ENCODE assay signal across 8 cellular contexts in the genomic region with DNA sequence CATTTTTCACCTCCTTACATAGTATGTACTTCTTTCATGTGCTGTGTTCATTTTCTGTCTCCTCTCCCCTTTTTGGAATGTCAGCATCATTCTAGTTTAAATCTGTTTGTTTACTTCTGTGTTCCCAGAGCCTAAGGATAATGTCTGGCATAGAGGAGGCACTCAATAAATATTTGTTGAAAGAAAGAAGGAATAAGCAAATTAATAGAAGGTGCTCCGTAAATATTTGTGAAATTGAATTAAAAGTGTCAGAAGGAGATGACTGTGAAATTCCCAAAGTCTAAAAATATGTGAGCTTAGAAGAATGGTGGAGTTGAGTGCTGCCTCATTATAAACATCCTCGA. TPM values are rescaled to one million over a fixed set of nuclear protein-coding genes. Genes with fewer than 3 reads are reported as not detected.
DNase-seq lines count a peak whose midpoint lies in the region; ATAC-seq, FAIRE-seq and TF ChIP-seq lines count a peak whose summit lies in the region.

No MANE protein-coding gene starts in this region.

- CTCF ChIA-PET in K562 (lab: Yijun Ruan, JAX; ENCODE audit: low intra/inter-chr PET ratio) = no interaction called here

- no peak for FAIRE-seq in K562 (lab: Jason Lieb, UNC)

- H3K79me2 ChIP-seq in K562 (ENCODE audit: control insufficient read depth, insufficient read depth, low read length) = peaks cover 28% of the 10 kb centered on the region

- no peaks in the 10 kb centered on the region for H3K9me1 ChIP-seq in K562 (ENCODE audit: control insufficient read depth, insufficient read depth, low read length)

- no peak for TF ChIP-seq EP300 in K562 (IDR thresholded peaks at IDR 0.05; ENCODE audit: low read length)

- no peaks in the 10 kb centered on the region for H4K20me1 ChIP-seq in K562 (replicated peaks; ENCODE audit: control insufficient read depth, insufficient read depth, low read length)

- TF ChIP-seq POLR2A in K562 (conservative IDR thresholded peaks at IDR 0.05) (no peak), vagina (IDR thresholded peaks at IDR 0.05) (no peak)

- DNase-seq in heart right ventricle (no peak), left cardiac atrium (no peak), K562 (ENCODE audit: extremely low read depth in 1 of 4, low spot score in 3 of 4) (no peak), vagina (ENCODE audit: extremely low spot score in 2 of 2) (no peak), NCI-H2227 treated with DMSO at 0.1 percent for 48 hours (lab: John Stamatoyannopoulos, UW) (no peak)
- no peak for DNase-seq in activated CD4-positive, CD25-positive, alpha-beta regulatory T cell treated with anti-CD3 and anti-CD28 coated beads, Interleukin-2, amount 50 U/mL, for 72 hours

- H3K4me3 ChIP-seq in heart right ventricle (peak overlapping the region in 9 of 10 donors; percentile 14 to 90 (median 50)), K562 (peak overlapping the region; percentile 20; the same call in 1 of the 2 replicates), muscle layer of duodenum (ENCODE audit: low read depth in 1 of 2, low read length in 2 of 2) (peak overlapping the region; percentile 54 to 75), vagina (peak overlapping the region; percentile 33 to 100)

- 24 to 25% methylated on average over 2 of the region's 2 CpGs for WGBS in heart right ventricle, 2 donors
- 49% methylated on average over 2 of the region's 2 CpGs for WGBS in K562 (ENCODE audit: insufficient coverage, low coverage, missing lambda C conversion rate)

- H3K9ac ChIP-seq in K562 (ENCODE audit: insufficient read depth in 1 of 2, low read depth in 2 of 2, low read length in 2 of 2) = peak overlapping the region; percentile 88 to 94; a peak in 2 of 4 replicates

- ATAC-seq in heart right ventricle (no peak), left cardiac atrium (no peak), K562 (no peak), GM21367 (IDR thresholded peaks at IDR 0.05; ENCODE audit: unreplicated experiment) (no peak)

- peak overlapping the region; percentile 98 for H2AFZ ChIP-seq in K562 (ENCODE audit: low read depth, low read length)

- H3K36me3 ChIP-seq in heart right ventricle = peaks cover 0 to 2% (median 0%) of the 10 kb centered on the region in 9 donors
- peaks cover 5% of the 10 kb centered on the region; the same call in 2 of the 3 replicates for H3K36me3 ChIP-seq in K562 (ENCODE audit: control insufficient read depth, insufficient read depth, low read length)
- H3K36me3 ChIP-seq in muscle layer of duodenum (ENCODE audit: control insufficient read depth in 1 of 2, insufficient read depth in 2 of 2, low read length in 2 of 2) = peaks cover 2 to 5% of the 10 kb centered on the region in 2 donors
- no peaks in the 10 kb centered on the region for H3K36me3 ChIP-seq in vagina

- no TSS peak for BruUV-seq in K562 (replicated peaks; lab: Mats Ljungman, UMichigan)

- H3K27ac ChIP-seq in heart right ventricle (peak overlapping the region in 9 of 10 donors; percentile 99 to 100 (median 100)), K562 (ENCODE audit: extremely low read depth, low read depth, low read length) (no peak overlapping the region), muscle layer of duodenum (ENCODE audit: low read length) (peak overlapping the region; percentile 98), vagina (peak overlapping the region; percentile 100)

- intact Hi-C loops in heart right ventricle (cut with DNase I) = no loop called here
- intact Hi-C loops in left cardiac atrium (cut with DNase I) = no loop called here
- intact Hi-C loops in K562 (cut with micrococcal nuclease) = loop anchor here (10.0 kb wide), 1 partner anchor 359 kb away; the partner anchor contains the start of genes BORCS5 and MANSC1
- intact Hi-C loops in vagina (cut with DNase I) = no loop called here

- peaks cover 12 to 37% (median 30%) of the 10 kb centered on the region in 9 donors for H3K4me1 ChIP-seq in heart right ventricle
- peaks cover 13 to 17% of the 10 kb centered on the region in 2 experiments for H3K4me1 ChIP-seq in K562 (replicated peaks in 1 of 2; ENCODE audit: control insufficient read depth in 2 of 2, insufficient read depth in 2 of 2, low read length in 2 of 2)
- H3K4me1 ChIP-seq in muscle layer of duodenum (ENCODE audit: control insufficient read depth in 1 of 2, insufficient read depth in 2 of 2, low read length in 2 of 2) = peaks cover 19 to 25% of the 10 kb centered on the region in 2 donors
- H3K4me1 ChIP-seq in vagina = peaks cover 32% of the 10 kb centered on the region

- no peak for TF ChIP-seq RAD21 in K562 (CRISPR knock-in tag; conservative IDR thresholded peaks at IDR 0.05 in 1 of 2, IDR thresholded peaks at IDR 0.05 in 1 of 2)

- in situ Hi-C loops in K562 (cut with MboI) = loop anchor here (25.0 kb wide), 1 partner anchor 1152 kb away; no protein-coding TSS in a partner anchor

- TF ChIP-seq CTCF in heart right ventricle (IDR thresholded peaks at IDR 0.05) (no peak), K562 (IDR thresholded peaks at IDR 0.05 in 2 of 3, conservative IDR thresholded peaks at IDR 0.05 in 1 of 3; ENCODE audit: insufficient read depth in 2 of 3, low read depth in 1 of 3, low read length in 3 of 3) (no peak), vagina (IDR thresholded peaks at IDR 0.05) (no peak)

- H3K4me2 ChIP-seq in K562 (ENCODE audit: insufficient read depth, low read length) = peak overlapping the region; percentile 95

- H3K27me3 ChIP-seq in heart right ventricle (no peaks in the 10 kb centered on the region), K562 (ENCODE audit: control insufficient read depth in 2 of 2, insufficient read depth in 2 of 2, low read length in 2 of 2) (no peaks in the 10 kb centered on the region), muscle layer of duodenum (ENCODE audit: low read depth, low read length) (no peaks in the 10 kb centered on the region), vagina (no peaks in the 10 kb centered on the region)

- POLR2A ChIA-PET in K562 (lab: Yijun Ruan, JAX) = no interaction called here

- H3K9me3 ChIP-seq in heart right ventricle (no peaks in the 10 kb centered on the region), K562 (replicated peaks; ENCODE audit: control insufficient read depth, insufficient read depth, low read depth, low read length) (no peaks in the 10 kb centered on the region), muscle layer of duodenum (ENCODE audit: control insufficient read depth in 1 of 2, low read length in 2 of 2) (no peaks in the 10 kb centered on the region), vagina (no peaks in the 10 kb centered on the region)

TF ChIP-seq in K562, 482 proteins besides CTCF, POLR2A, EP300 and RAD21 (continues in another document):
- TF ChIP-seq TEAD2 (tag; IDR thresholded peaks at IDR 0.05) (no peak), BRCA1 (IDR thresholded peaks at IDR 0.05) (no peak), BRCA1 (CRISPR knock-in tag; IDR thresholded peaks at IDR 0.05) (no peak), NCOA2 (IDR thresholded peaks at IDR 0.05; ENCODE audit: partially characterized antibody in 2 of 2) (no peak), MAZ (CRISPR knock-in tag; conservative IDR thresholded peaks at IDR 0.05 in 1 of 2, IDR thresholded peaks at IDR 0.05 in 1 of 2) (no peak)

RNA-seq across cellular contexts. Expression of gene CDKN1B, which starts 3.3 kb away (rescaled TPM):
- 10 to 100 TPM; 26.3 to 56.2 (median 39.2) TPM for total RNA-seq in heart right ventricle
- polyA plus RNA-seq in heart right ventricle = 10 to 100 TPM; 20.8 to 21.7 TPM
- total RNA-seq in left cardiac atrium = 10 to 100 TPM; 23.7 to 42.4 TPM
- 6.1 and 9.5 TPM in 2 replicates for total RNA-seq in K562 (2011; cell fraction: chromatin; rRNA removed; ENCODE audit: low replicate concordance)
- total RNA-seq in K562 (2011; cell fraction: nucleolus; rRNA removed) = 15.8 and 17.9 TPM in 2 replicates
- 8.5 and 10.2 TPM in 2 replicates for total RNA-seq in K562 (2011; cell fraction: nucleoplasm; rRNA removed)
- 32.0 and 35.2 TPM in 2 replicates for total RNA-seq in K562 (2014; rRNA removed)
- 13.5 and 16.0 TPM in 2 replicates for total RNA-seq in K562 (2014; rRNA removed; fragmentation: Illumina TruSeq; extraction: Trizol)
- 16.8 and 18.6 TPM in 2 replicates for total RNA-seq in K562 (2015; rRNA removed; fragmentation: Illumina TruSeq; extraction: Trizol)
- 23.9 and 27.3 TPM in 2 replicates for total RNA-seq in K562 (2021)
- 12.9 and 13.7 TPM in 2 replicates for polyA plus RNA-seq in K562 (2011; rRNA removed)
- polyA plus RNA-seq in K562 (2011; cell fraction: cytosol; rRNA removed) = 5.9 and 6.8 TPM in 2 replicates
- polyA plus RNA-seq in K562 (2011; cell fraction: nucleus; rRNA removed) = 10.1 and 11.6 TPM in 2 replicates
- 22.9 and 24.9 TPM in 2 replicates for polyA plus RNA-seq in K562 (2012)
- 15.5 and 17.5 TPM in 2 replicates for polyA plus RNA-seq in K562 (2014; fragmentation: Illumina TruSeq; extraction: Trizol)
- polyA plus RNA-seq in K562 (2014; fragmentation: Nextera tagmentation; extraction: Ambion mirVana) = 1 to 10 TPM; 2.6 to 3.0 TPM
- polyA plus RNA-seq in K562 (2014; rRNA removed) = 21.0 and 21.9 TPM in 2 replicates
- 8.8 and 9.9 TPM in 2 replicates for polyA minus RNA-seq in K562 (2011; rRNA and poly(A)+ RNA removed)
- 5.1 and 8.9 TPM in 2 replicates for polyA minus RNA-seq in K562 (2011; cell fraction: cytosol; rRNA and poly(A)+ RNA removed)
- polyA minus RNA-seq in K562 (2011; cell fraction: nucleus; rRNA and poly(A)+ RNA removed) = 13.9 and 27.3 TPM in 2 replicates
- total RNA-seq in vagina = 52.5 TPM

RNA-seq across cellular contexts. Expression of gene GPR19, which starts 17.9 kb away (rescaled TPM):
- total RNA-seq in heart right ventricle (under 1 TPM in 1 of 10 donors, not detected in 9; 0.56 TPM), left cardiac atrium (not detected), K562 (2014; rRNA removed) (0.08 TPM in 1 of 2 replicates, not detected in the other), K562 (2014; rRNA removed; fragmentation: Illumina TruSeq; extraction: Trizol) (0.73 and 0.76 TPM in 2 replicates), K562 (2015; rRNA removed; fragmentation: Illumina TruSeq; extraction: Trizol) (0.15 and 0.22 TPM in 2 replicates), K562 (2021) (0.35 TPM in 1 of 2 replicates, not detected in the other), vagina (not detected)
- polyA plus RNA-seq in heart right ventricle (under 1 TPM; 0.09 to 0.15 TPM), K562 (2011; rRNA removed) (0.35 and 0.40 TPM in 2 replicates), K562 (2014; fragmentation: Illumina TruSeq; extraction: Trizol) (0.40 and 0.62 TPM in 2 replicates), K562 (2014; fragmentation: Nextera tagmentation; extraction: Ambion mirVana) (under 1 TPM; 0.22 to 0.35 TPM), K562 (2014; rRNA removed) (0.24 TPM in 1 of 2 replicates, not detected in the other)
- 0.65 and 0.70 TPM in 2 replicates for total RNA-seq in K562 (2011; cell fraction: chromatin; rRNA removed; ENCODE audit: low replicate concordance)
- total RNA-seq in K562 (2011; cell fraction: nucleolus; rRNA removed) = 0.53 TPM in 1 of 2 replicates, not detected in the other
- 0.44 and 0.53 TPM in 2 replicates for total RNA-seq in K562 (2011; cell fraction: nucleoplasm; rRNA removed)
- 0.07 and 0.46 TPM in 2 replicates for polyA plus RNA-seq in K562 (2011; cell fraction: cytosol; rRNA removed)
- polyA plus RNA-seq in K562 (2011; cell fraction: nucleus; rRNA removed) = 0.63 and 0.65 TPM in 2 replicates
- polyA plus RNA-seq in K562 (2012) = 0.16 and 0.44 TPM in 2 replicates
- polyA minus RNA-seq in K562 (2011; rRNA and poly(A)+ RNA removed) = 0.72 TPM in 1 of 2 replicates, not detected in the other
- polyA minus RNA-seq in K562 (2011; cell fraction: cytosol; rRNA and poly(A)+ RNA removed) = not detected in 2 replicates
- 0.78 TPM in 1 of 2 replicates, not detected in the other for polyA minus RNA-seq in K562 (2011; cell fraction: nucleus; rRNA and poly(A)+ RNA removed)
